In the genomic region with DNA sequence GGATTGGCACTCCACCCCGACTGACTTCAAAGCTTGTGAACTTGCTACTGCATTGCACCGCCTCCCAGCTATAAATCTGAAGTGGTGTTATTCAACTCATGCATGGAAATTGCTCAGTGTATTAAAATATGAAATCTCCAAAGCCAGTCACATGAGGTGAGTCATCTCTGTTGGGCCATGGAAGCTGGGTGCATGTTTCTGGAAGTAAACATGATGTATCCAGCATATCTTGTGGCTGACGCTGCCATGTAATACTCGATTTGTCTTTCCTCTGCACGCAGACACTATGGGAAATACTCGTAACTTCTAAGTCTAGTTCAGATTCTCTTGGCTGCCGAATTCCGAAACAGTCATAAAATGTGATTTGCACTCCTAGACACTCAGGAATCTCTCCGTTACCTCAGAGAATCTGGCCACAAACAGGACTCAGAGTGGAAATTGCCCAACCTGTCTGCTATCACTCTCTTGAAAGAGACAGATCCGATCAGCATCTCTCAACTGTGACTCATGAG, we compare ENCODE assay signal across 1 cellular context.
TF ChIP-seq lines count a peak whose summit lies in the region.

No MANE protein-coding gene starts in this region.

TF ChIP-seq in HEK293, 187 proteins besides CTCF, POLR2A, EP300 and RAD21 (continued from another document and continues in another):
- TF ChIP-seq, protein P1, sequence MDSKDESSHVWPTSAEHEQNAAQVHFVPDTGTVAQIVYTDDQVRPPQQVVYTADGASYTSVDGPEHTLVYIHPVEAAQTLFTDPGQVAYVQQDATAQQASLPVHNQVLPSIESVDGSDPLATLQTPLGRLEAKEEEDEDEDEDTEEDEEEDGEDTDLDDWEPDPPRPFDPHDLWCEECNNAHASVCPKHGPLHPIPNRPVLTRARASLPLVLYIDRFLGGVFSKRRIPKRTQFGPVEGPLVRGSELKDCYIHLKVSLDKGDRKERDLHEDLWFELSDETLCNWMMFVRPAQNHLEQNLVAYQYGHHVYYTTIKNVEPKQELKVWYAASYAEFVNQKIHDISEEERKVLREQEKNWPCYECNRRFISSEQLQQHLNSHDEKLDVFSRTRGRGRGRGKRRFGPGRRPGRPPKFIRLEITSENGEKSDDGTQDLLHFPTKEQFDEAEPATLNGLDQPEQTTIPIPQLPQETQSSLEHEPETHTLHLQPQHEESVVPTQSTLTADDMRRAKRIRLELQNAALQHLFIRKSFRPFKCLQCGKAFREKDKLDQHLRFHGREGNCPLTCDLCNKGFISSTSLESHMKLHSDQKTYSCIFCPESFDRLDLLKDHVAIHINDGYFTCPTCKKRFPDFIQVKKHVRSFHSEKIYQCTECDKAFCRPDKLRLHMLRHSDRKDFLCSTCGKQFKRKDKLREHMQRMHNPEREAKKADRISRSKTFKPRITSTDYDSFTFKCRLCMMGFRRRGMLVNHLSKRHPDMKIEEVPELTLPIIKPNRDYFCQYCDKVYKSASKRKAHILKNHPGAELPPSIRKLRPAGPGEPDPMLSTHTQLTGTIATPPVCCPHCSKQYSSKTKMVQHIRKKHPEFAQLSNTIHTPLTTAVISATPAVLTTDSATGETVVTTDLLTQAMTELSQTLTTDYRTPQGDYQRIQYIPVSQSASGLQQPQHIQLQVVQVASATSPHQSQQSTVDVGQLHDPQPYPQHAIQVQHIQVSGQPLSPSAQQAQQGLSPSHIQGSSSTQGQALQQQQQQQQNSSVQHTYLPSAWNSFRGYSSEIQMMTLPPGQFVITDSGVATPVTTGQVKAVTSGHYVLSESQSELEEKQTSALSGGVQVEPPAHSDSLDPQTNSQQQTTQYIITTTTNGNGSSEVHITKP (tag by site-specific recombination; IDR thresholded peaks at IDR 0.05), result no peak
- TF ChIP-seq, protein P2, sequence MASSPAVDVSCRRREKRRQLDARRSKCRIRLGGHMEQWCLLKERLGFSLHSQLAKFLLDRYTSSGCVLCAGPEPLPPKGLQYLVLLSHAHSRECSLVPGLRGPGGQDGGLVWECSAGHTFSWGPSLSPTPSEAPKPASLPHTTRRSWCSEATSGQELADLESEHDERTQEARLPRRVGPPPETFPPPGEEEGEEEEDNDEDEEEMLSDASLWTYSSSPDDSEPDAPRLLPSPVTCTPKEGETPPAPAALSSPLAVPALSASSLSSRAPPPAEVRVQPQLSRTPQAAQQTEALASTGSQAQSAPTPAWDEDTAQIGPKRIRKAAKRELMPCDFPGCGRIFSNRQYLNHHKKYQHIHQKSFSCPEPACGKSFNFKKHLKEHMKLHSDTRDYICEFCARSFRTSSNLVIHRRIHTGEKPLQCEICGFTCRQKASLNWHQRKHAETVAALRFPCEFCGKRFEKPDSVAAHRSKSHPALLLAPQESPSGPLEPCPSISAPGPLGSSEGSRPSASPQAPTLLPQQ (tag by site-specific recombination; IDR thresholded peaks at IDR 0.05), result no peak
- no peak for TF ChIP-seq ZNF274 (IDR thresholded peaks at IDR 0.05; ENCODE audit: low read length)
- no peak for TF ChIP-seq ZNF274 (tag by site-specific recombination; IDR thresholded peaks at IDR 0.05; ENCODE audit: borderline replicate concordance)
- TF ChIP-seq, protein P3, sequence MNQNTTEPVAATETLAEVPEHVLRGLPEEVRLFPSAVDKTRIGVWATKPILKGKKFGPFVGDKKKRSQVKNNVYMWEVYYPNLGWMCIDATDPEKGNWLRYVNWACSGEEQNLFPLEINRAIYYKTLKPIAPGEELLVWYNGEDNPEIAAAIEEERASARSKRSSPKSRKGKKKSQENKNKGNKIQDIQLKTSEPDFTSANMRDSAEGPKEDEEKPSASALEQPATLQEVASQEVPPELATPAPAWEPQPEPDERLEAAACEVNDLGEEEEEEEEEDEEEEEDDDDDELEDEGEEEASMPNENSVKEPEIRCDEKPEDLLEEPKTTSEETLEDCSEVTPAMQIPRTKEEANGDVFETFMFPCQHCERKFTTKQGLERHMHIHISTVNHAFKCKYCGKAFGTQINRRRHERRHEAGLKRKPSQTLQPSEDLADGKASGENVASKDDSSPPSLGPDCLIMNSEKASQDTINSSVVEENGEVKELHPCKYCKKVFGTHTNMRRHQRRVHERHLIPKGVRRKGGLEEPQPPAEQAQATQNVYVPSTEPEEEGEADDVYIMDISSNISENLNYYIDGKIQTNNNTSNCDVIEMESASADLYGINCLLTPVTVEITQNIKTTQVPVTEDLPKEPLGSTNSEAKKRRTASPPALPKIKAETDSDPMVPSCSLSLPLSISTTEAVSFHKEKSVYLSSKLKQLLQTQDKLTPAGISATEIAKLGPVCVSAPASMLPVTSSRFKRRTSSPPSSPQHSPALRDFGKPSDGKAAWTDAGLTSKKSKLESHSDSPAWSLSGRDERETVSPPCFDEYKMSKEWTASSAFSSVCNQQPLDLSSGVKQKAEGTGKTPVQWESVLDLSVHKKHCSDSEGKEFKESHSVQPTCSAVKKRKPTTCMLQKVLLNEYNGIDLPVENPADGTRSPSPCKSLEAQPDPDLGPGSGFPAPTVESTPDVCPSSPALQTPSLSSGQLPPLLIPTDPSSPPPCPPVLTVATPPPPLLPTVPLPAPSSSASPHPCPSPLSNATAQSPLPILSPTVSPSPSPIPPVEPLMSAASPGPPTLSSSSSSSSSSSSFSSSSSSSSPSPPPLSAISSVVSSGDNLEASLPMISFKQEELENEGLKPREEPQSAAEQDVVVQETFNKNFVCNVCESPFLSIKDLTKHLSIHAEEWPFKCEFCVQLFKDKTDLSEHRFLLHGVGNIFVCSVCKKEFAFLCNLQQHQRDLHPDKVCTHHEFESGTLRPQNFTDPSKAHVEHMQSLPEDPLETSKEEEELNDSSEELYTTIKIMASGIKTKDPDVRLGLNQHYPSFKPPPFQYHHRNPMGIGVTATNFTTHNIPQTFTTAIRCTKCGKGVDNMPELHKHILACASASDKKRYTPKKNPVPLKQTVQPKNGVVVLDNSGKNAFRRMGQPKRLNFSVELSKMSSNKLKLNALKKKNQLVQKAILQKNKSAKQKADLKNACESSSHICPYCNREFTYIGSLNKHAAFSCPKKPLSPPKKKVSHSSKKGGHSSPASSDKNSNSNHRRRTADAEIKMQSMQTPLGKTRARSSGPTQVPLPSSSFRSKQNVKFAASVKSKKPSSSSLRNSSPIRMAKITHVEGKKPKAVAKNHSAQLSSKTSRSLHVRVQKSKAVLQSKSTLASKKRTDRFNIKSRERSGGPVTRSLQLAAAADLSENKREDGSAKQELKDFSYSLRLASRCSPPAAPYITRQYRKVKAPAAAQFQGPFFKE (tag by site-specific recombination; IDR thresholded peaks at IDR 0.05; ENCODE audit: borderline replicate concordance), result no peak
- TF ChIP-seq, protein P4, sequence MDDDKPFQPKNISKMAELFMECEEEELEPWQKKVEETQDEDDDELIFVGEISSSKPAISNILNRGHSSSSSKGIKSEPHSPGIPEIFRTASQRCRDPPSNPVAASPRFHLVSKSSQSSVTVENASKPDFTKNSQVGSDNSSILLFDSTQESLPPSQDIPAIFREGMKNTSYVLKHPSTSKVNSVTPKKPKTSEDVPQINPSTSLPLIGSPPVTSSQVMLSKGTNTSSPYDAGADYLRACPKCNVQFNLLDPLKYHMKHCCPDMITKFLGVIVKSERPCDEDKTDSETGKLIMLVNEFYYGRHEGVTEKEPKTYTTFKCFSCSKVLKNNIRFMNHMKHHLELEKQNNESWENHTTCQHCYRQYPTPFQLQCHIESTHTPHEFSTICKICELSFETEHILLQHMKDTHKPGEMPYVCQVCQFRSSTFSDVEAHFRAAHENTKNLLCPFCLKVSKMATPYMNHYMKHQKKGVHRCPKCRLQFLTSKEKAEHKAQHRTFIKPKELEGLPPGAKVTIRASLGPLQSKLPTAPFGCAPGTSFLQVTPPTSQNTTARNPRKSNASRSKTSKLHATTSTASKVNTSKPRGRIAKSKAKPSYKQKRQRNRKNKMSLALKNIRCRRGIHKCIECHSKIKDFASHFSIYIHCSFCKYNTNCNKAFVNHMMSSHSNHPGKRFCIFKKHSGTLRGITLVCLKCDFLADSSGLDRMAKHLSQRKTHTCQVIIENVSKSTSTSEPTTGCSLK (tag by site-specific recombination; IDR thresholded peaks at IDR 0.05), result no peak
- TF ChIP-seq ZNF157 (tag by site-specific recombination; IDR thresholded peaks at IDR 0.05), result no peak
- no peak for TF ChIP-seq ZNF16 (tag by site-specific recombination; IDR thresholded peaks at IDR 0.05; ENCODE audit: low read depth)
- TF ChIP-seq, protein P5, sequence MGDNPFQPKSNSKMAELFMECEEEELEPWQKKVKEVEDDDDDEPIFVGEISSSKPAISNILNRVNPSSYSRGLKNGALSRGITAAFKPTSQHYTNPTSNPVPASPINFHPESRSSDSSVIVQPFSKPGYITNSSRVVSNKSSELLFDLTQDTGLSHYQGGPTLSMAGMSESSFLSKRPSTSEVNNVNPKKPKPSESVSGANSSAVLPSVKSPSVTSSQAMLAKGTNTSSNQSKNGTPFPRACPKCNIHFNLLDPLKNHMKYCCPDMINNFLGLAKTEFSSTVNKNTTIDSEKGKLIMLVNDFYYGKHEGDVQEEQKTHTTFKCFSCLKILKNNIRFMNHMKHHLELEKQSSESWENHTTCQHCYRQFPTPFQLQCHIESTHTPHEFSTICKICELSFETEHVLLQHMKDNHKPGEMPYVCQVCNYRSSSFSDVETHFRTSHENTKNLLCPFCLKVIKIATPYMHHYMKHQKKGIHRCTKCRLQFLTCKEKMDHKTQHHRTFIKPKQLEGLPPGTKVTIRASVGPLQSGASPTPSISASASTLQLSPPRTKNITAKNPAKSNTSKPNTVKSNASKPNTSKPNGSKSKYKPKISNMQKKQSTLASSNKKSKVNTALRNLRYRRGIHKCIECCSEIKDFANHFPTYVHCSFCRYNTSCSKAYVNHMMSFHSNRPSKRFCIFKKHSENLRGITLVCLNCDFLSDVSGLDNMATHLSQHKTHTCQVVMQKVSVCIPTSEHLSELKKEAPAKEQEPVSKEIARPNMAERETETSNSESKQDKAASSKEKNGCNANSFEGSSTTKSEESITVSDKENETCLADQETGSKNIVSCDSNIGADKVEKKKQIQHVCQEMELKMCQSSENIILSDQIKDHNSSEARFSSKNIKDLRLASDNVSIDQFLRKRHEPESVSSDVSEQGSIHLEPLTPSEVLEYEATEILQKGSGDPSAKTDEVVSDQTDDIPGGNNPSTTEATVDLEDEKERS (tag by site-specific recombination; IDR thresholded peaks at IDR 0.05), result no peak
- TF ChIP-seq, protein P6, sequence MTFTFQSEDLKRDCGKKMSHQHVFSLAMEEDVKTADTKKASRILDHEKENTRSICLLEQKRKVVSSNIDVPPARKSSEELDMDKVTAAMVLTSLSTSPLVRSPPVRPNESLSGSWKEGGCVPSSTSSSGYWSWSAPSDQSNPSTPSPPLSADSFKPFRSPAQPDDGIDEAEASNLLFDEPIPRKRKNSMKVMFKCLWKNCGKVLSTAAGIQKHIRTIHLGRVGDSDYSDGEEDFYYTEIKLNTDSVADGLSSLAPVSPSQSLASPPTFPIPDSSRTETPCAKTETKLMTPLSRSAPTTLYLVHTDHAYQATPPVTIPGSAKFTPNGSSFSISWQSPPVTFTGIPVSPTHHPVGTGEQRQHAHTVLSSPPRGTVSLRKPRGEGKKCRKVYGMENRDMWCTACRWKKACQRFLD (tag by site-specific recombination; IDR thresholded peaks at IDR 0.05), result no peak
- TF ChIP-seq MZF1 (tag by site-specific recombination; IDR thresholded peaks at IDR 0.05; ENCODE audit: borderline replicate concordance), result no peak
- TF ChIP-seq, protein P7, sequence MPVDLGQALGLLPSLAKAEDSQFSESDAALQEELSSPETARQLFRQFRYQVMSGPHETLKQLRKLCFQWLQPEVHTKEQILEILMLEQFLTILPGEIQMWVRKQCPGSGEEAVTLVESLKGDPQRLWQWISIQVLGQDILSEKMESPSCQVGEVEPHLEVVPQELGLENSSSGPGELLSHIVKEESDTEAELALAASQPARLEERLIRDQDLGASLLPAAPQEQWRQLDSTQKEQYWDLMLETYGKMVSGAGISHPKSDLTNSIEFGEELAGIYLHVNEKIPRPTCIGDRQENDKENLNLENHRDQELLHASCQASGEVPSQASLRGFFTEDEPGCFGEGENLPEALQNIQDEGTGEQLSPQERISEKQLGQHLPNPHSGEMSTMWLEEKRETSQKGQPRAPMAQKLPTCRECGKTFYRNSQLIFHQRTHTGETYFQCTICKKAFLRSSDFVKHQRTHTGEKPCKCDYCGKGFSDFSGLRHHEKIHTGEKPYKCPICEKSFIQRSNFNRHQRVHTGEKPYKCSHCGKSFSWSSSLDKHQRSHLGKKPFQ (tag by site-specific recombination; IDR thresholded peaks at IDR 0.05), result no peak
- TF ChIP-seq ZNF701 (tag by site-specific recombination; IDR thresholded peaks at IDR 0.05), result no peak
- TF ChIP-seq, protein P8, sequence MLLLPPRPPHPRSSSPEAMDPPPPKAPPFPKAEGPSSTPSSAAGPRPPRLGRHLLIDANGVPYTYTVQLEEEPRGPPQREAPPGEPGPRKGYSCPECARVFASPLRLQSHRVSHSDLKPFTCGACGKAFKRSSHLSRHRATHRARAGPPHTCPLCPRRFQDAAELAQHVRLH (tag by site-specific recombination; IDR thresholded peaks at IDR 0.05), result no peak
- TF ChIP-seq OVOL3 (tag by site-specific recombination; IDR thresholded peaks at IDR 0.05), result no peak
- no peak for TF ChIP-seq ZBTB8A (tag by site-specific recombination; IDR thresholded peaks at IDR 0.05)
- TF ChIP-seq ZNF629 (tag by site-specific recombination; IDR thresholded peaks at IDR 0.05), result 0 out of 2 replicates have a peak, but pooled peaks have one; percentile 38
- TF ChIP-seq ZNF501 (tag by site-specific recombination; IDR thresholded peaks at IDR 0.05), result no peak
- TF ChIP-seq KLF9 (tag by site-specific recombination; IDR thresholded peaks at IDR 0.05; ENCODE audit: low read depth), result no peak
- TF ChIP-seq HOXD13 (CRISPR knock-in tag; IDR thresholded peaks at IDR 0.05; ENCODE audit: borderline replicate concordance), result no peak
- TF ChIP-seq, protein P9, sequence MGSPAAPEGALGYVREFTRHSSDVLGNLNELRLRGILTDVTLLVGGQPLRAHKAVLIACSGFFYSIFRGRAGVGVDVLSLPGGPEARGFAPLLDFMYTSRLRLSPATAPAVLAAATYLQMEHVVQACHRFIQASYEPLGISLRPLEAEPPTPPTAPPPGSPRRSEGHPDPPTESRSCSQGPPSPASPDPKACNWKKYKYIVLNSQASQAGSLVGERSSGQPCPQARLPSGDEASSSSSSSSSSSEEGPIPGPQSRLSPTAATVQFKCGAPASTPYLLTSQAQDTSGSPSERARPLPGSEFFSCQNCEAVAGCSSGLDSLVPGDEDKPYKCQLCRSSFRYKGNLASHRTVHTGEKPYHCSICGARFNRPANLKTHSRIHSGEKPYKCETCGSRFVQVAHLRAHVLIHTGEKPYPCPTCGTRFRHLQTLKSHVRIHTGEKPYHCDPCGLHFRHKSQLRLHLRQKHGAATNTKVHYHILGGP (tag by site-specific recombination; IDR thresholded peaks at IDR 0.05), result no peak
- TF ChIP-seq ZNF341 (tag by site-specific recombination; IDR thresholded peaks at IDR 0.05; ENCODE audit: low read depth), result no peak
- TF ChIP-seq ZFP37 (tag by site-specific recombination; IDR thresholded peaks at IDR 0.05), result no peak
- TF ChIP-seq, protein P10, sequence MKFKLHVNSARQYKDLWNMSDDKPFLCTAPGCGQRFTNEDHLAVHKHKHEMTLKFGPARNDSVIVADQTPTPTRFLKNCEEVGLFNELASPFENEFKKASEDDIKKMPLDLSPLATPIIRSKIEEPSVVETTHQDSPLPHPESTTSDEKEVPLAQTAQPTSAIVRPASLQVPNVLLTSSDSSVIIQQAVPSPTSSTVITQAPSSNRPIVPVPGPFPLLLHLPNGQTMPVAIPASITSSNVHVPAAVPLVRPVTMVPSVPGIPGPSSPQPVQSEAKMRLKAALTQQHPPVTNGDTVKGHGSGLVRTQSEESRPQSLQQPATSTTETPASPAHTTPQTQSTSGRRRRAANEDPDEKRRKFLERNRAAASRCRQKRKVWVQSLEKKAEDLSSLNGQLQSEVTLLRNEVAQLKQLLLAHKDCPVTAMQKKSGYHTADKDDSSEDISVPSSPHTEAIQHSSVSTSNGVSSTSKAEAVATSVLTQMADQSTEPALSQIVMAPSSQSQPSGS (tag by site-specific recombination; IDR thresholded peaks at IDR 0.05; ENCODE audit: low read depth), result no peak
- no peak for TF ChIP-seq ZNF221 (tag by site-specific recombination; IDR thresholded peaks at IDR 0.05; ENCODE audit: borderline replicate concordance)
- peak; percentile 73 for TF ChIP-seq ZNF600 (tag by site-specific recombination; IDR thresholded peaks at IDR 0.05)
- TF ChIP-seq ZNF366 (tag by site-specific recombination; conservative IDR thresholded peaks at IDR 0.05), result peak; percentile 79
